Comparison of ENCODE assay signal across 23 cellular contexts in the genomic region with DNA sequence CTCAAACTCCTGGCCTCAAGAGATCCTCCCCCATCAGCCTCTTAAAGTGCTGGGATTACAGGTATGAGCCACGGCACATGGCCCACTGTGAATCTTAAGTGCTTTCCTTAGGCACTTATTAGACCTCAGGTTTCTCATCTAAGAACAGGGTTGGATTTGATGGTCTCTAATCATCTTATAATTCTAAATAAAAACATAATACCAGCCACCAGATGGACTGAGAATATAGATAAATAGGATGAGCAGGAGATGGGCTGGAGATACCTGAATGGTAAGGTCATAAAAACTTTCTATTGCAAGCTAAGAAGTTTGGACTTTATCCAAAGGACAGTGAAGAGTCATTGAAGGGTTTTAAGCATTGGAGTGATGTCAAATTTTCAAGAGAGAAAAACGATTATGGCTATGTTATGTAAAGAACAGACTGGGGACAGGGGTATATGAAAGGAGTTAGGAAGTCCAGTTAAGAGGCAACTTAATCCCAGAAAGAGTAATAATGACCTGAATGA.
DNase-seq lines count a peak whose midpoint lies in the region; ATAC-seq and TF ChIP-seq lines count a peak whose summit lies in the region.
"Had no signal": no experiment of that assay in that cellular context is flagged by ENCODE, and none has a peak within 500 bp of the region (broad histone marks: within the 10 kb centered on the region; RNA-seq: fewer than 3 reads in every experiment).

No MANE protein-coding gene starts in this region.

- H3K4me3 ChIP-seq in MM.1S (ENCODE audit: low read length) (no peak overlapping the region), osteoblast (ENCODE audit: insufficient read depth, low read length) (no peak overlapping the region), esophagus squamous epithelium (no peak overlapping the region)
- H3K4me3 ChIP-seq: esophagus muscularis mucosa, left lung, mucosa of descending colon, vagina had no signal

- H3K79me2 ChIP-seq in MM.1S (ENCODE audit: low read length) (no peaks in the 10 kb centered on the region), osteoblast (ENCODE audit: insufficient read depth, low read length) (no peaks in the 10 kb centered on the region)

- no peak overlapping the region for H3K4me3 Mint-ChIP-seq in activated T-helper 17 cell treated with anti-CD3 and anti-CD28 coated beads, Interleukin-2, amount 50 U/mL, for 72 hours
- H3K4me3 Mint-ChIP-seq: central memory CD8-positive, alpha-beta T cell; T-helper 17 cell had no signal

- H3K4me2 ChIP-seq in MM.1S (ENCODE audit: low read depth, low read length) (peak overlapping the region; percentile 14; the same call in 1 of the 2 replicates), osteoblast (ENCODE audit: insufficient read depth, low read length) (peak overlapping the region; percentile 17)

- H2AFZ ChIP-seq in MM.1S (ENCODE audit: low read length): no peak overlapping the region
- H2AFZ ChIP-seq in osteoblast (ENCODE audit: low read length): no peak overlapping the region

- 53% methylated on average over 2 of the region's 2 CpGs for WGBS in esophagus squamous epithelium, 2 donors

- DNase-seq in NCI-H1092 treated with DMSO at 0.1 percent for 48 hours (lab: John Stamatoyannopoulos, UW) (peak; percentile 38), NCI-H1092 (lab: John Stamatoyannopoulos, UW) (no peak), MM.1S (no peak), RWPE1 (ENCODE audit: low spot score) (peak; percentile 3), osteoblast (ENCODE audit: insufficient read length, low spot score, missing footprints) (peak; percentile 43), esophagus squamous epithelium (lab: John Stamatoyannopoulos, UW) (no peak)
- DNase-seq: activated CD4-positive, alpha-beta T cell treated with anti-CD3 and anti-CD28 coated beads, Interleukin-2, amount 50 U/mL, for 48 hours; activated naive CD4-positive, alpha-beta T cell; anterior cingulate cortex; DMS 273 treated with DMSO at 0.1 percent for 48 hours; effector memory CD4-positive, alpha-beta T cell; left lung; mucosa of descending colon; NCI-H2227 treated with DMSO at 0.1 percent for 48 hours; stimulated activated CD4-positive, alpha-beta T cell treated with anti-CD3 and anti-CD28 coated beads, Interleukin-12 subunit alpha, Interleukin-12 subunit beta, amount 100 ng/mL, for 4 hours; stimulated activated CD8-positive, alpha-beta memory T cell treated with anti-CD3 and anti-CD28 coated beads, Interleukin-4, amount 100 ng/mL, for 48 hours; substantia nigra; T-helper 17 cell had no signal

- no peaks in the 10 kb centered on the region for H3K9me2 ChIP-seq in MM.1S (replicated peaks; ENCODE audit: insufficient read depth, low read length)

- H4K20me1 ChIP-seq in MM.1S (ENCODE audit: insufficient read depth, low read length): no peaks in the 10 kb centered on the region
- H4K20me1 ChIP-seq in osteoblast (ENCODE audit: insufficient read depth, low read length): no peaks in the 10 kb centered on the region

- H3K27ac Mint-ChIP-seq in activated T-helper 17 cell treated with anti-CD3 and anti-CD28 coated beads, Interleukin-2, amount 50 U/mL, for 72 hours: no peak overlapping the region
- H3K27ac Mint-ChIP-seq: T-helper 17 cell had no signal

- H3K9me3 ChIP-seq in MM.1S (replicated peaks; ENCODE audit: insufficient read depth, low read length) (no peaks in the 10 kb centered on the region), osteoblast (ENCODE audit: low read depth, low read length) (no peaks in the 10 kb centered on the region), esophagus squamous epithelium (no peaks in the 10 kb centered on the region)
- H3K9me3 ChIP-seq: esophagus muscularis mucosa, left lung, mucosa of descending colon, vagina had no signal

- no peak overlapping the region for H3K9ac ChIP-seq in MM.1S (ENCODE audit: low read length)

- no peaks in the 10 kb centered on the region for H3K4me1 Mint-ChIP-seq in activated T-helper 17 cell treated with anti-CD3 and anti-CD28 coated beads, Interleukin-2, amount 50 U/mL, for 72 hours

- TF ChIP-seq POLR2A in esophagus squamous epithelium (IDR thresholded peaks at IDR 0.05): no peak

- no peaks in the 10 kb centered on the region for H3K27me3 Mint-ChIP-seq in activated T-helper 17 cell treated with anti-CD3 and anti-CD28 coated beads, Interleukin-2, amount 50 U/mL, for 72 hours
- H3K27me3 Mint-ChIP-seq: central memory CD8-positive, alpha-beta T cell; T-helper 17 cell had no signal

- TF ChIP-seq CTCF in MM.1S (IDR thresholded peaks at IDR 0.05; ENCODE audit: low read length): no peak
- TF ChIP-seq CTCF in RWPE1 (conservative IDR thresholded peaks at IDR 0.05; ENCODE audit: low read depth): no peak
- no peak for TF ChIP-seq CTCF in osteoblast (IDR thresholded peaks at IDR 0.05; ENCODE audit: extremely low read depth, low read depth, low read length)
- no peak for TF ChIP-seq CTCF in esophagus squamous epithelium (IDR thresholded peaks at IDR 0.05)

- H3K27me3 ChIP-seq in MM.1S (replicated peaks; ENCODE audit: insufficient read depth, low read length) (no peaks in the 10 kb centered on the region), osteoblast (ENCODE audit: insufficient read depth, low read length) (no peaks in the 10 kb centered on the region), esophagus squamous epithelium (no peaks in the 10 kb centered on the region)
- H3K27me3 ChIP-seq: esophagus muscularis mucosa, left lung, vagina had no signal

- H3K4me1 ChIP-seq in MM.1S (ENCODE audit: low read length) (peaks cover 13% of the 10 kb centered on the region), osteoblast (ENCODE audit: insufficient read depth, low read length) (peaks cover 43% of the 10 kb centered on the region), esophagus squamous epithelium (no peaks in the 10 kb centered on the region)

- no peaks in the 10 kb centered on the region for H3K9me3 Mint-ChIP-seq in activated T-helper 17 cell treated with anti-CD3 and anti-CD28 coated beads, Interleukin-2, amount 50 U/mL, for 72 hours
- H3K9me3 Mint-ChIP-seq: central memory CD8-positive, alpha-beta T cell had no signal

- H3K36me3 ChIP-seq in MM.1S (replicated peaks; ENCODE audit: insufficient read depth, low read length) (no peaks in the 10 kb centered on the region), osteoblast (ENCODE audit: insufficient read depth, low read length) (no peaks in the 10 kb centered on the region), esophagus squamous epithelium (no peaks in the 10 kb centered on the region)
- H3K36me3 ChIP-seq: esophagus muscularis mucosa, left lung, vagina had no signal

- no peaks in the 10 kb centered on the region for H3F3A ChIP-seq in MM.1S (ENCODE audit: insufficient read depth, low read length)

- intact Hi-C loops in esophagus squamous epithelium (cut with DNase I): no loop called here

- H3K36me3 Mint-ChIP-seq in activated T-helper 17 cell treated with anti-CD3 and anti-CD28 coated beads, Interleukin-2, amount 50 U/mL, for 72 hours (ENCODE audit: low read depth): peaks cover 17% of the 10 kb centered on the region

- H3K27ac ChIP-seq in MM.1S (ENCODE audit: low read length) (no peak overlapping the region), RWPE1 (no peak overlapping the region), osteoblast (ENCODE audit: low read depth, low read length) (no peak overlapping the region), esophagus squamous epithelium (no peak overlapping the region)
- H3K27ac ChIP-seq: esophagus muscularis mucosa, vagina had no signal

- POLR2A ChIA-PET in RWPE1 (lab: Yijun Ruan, JAX; ENCODE audit: low non-redundant PET): no interaction called here

- CTCF ChIA-PET in RWPE1 (lab: Yijun Ruan, JAX): no interaction called here

- no peak for ATAC-seq in activated T-helper 17 cell treated with anti-CD3 and anti-CD28 coated beads, Interleukin-2, amount 50 U/mL, for 72 hours (replicated peaks)
- ATAC-seq in GM21825 (IDR thresholded peaks at IDR 0.05; ENCODE audit: unreplicated experiment): no peak
- ATAC-seq: mucosa of descending colon, T-helper 17 cell had no signal

Comparison
In these comparisons a context has a peak if more than half of its experiments do, and no peak if none do; other contexts are left out.
1. DNase-seq: peak in NCI-H1092 treated with DMSO at 0.1 percent for 48 hours (single experiment), RWPE1 (single experiment) and osteoblast (single experiment); none in NCI-H1092 (single experiment), MM.1S (single experiment) and esophagus squamous epithelium (single experiment).